ENCODE assay signal across 13 cellular contexts in genomic region chr11:80593981-80594380, GRCh38.
DNase-seq lines count a peak whose midpoint lies in the region; ATAC-seq and TF ChIP-seq lines count a peak whose summit lies in the region.
"Had no signal": no experiment of that assay in that cellular context is flagged by ENCODE, and none has a peak within 500 bp of the region (broad histone marks: within the 10 kb centered on the region; RNA-seq: fewer than 3 reads in every experiment).

No MANE protein-coding gene starts in this region.

- H3K27ac Mint-ChIP-seq in WTC11: no peak overlapping the region
- H3K27ac Mint-ChIP-seq in activated T-cell treated with anti-CD3 and anti-CD28 coated beads, Interleukin-2, amount 50 U/mL, for 24 hours: no peak overlapping the region
- no peak overlapping the region for H3K27ac Mint-ChIP-seq in activated CD8-positive, alpha-beta T cell treated with anti-CD3 and anti-CD28 coated beads, Interleukin-2, amount 10 ng/mL, durations not matched to agents 7 days and 5 days
- H3K27ac Mint-ChIP-seq: activated naive CD4-positive, alpha-beta T cell treated with anti-CD3 and anti-CD28 coated beads, Interleukin-2, amount 50 U/mL, for 72 hours had no signal

- peak; percentile 20 for ATAC-seq in left ventricle myocardium superior
- ATAC-seq in WTC11: peak; percentile 34; the same call in 1 of the 2 replicates
- ATAC-seq in activated CD8-positive, alpha-beta T cell treated with anti-CD3 and anti-CD28 coated beads, Interleukin-2, amount 10 ng/mL, durations not matched to agents 7 days and 5 days: no peak
- ATAC-seq: activated naive CD4-positive, alpha-beta T cell treated with anti-CD3 and anti-CD28 coated beads, Interleukin-2, amount 50 U/mL, for 72 hours had no signal

- POLR2A ChIA-PET in WTC11 (lab: Charles Lee): no interaction called here
- POLR2A ChIA-PET in activated CD8-positive, alpha-beta T cell treated with anti-CD3 and anti-CD28 coated beads, Interleukin-2, amount 10 ng/mL, durations not matched to agents 7 days and 5 days (lab: Charles Lee): no interaction called here

- 31 to 57% methylated on average over 2 of the region's 2 CpGs for WGBS in transverse colon (ENCODE audit: low coverage in 1 of 2), 2 donors

- peaks cover 11% of the 10 kb centered on the region for H3K4me1 Mint-ChIP-seq in WTC11
- no peaks in the 10 kb centered on the region for H3K4me1 Mint-ChIP-seq in activated T-cell treated with anti-CD3 and anti-CD28 coated beads, Interleukin-2, amount 50 U/mL, for 24 hours (ENCODE audit: low read depth)
- no peaks in the 10 kb centered on the region for H3K4me1 Mint-ChIP-seq in activated CD8-positive, alpha-beta T cell treated with anti-CD3 and anti-CD28 coated beads, Interleukin-2, amount 10 ng/mL, durations not matched to agents 7 days and 5 days (ENCODE audit: low read depth)

- DNase-seq in left ventricle myocardium superior (no peak), cardiac septum (ENCODE audit: low spot score) (no peak), WTC11 (ENCODE audit: low spot score) (no peak), iPS-NIHi7 (ENCODE audit: extremely low spot score) (peak; percentile 23), transverse colon (peak; percentile 37), SIG-M5 (lab: John Stamatoyannopoulos, UW) (no peak)
- DNase-seq in activated T-cell treated with anti-CD3 and anti-CD28 coated beads, Interleukin-2, amount 50 U/mL, for 24 hours: no peak
- no peak for DNase-seq in activated CD8-positive, alpha-beta T cell treated with anti-CD3 and anti-CD28 coated beads, Interleukin-2, amount 10 ng/mL, durations not matched to agents 7 days and 5 days
- DNase-seq: heart left ventricle; NCI-H2227 treated with DMSO at 0.1 percent for 48 hours; stimulated activated CD8-positive, alpha-beta memory T cell treated with anti-CD3 and anti-CD28 coated beads, Interleukin-4, amount 100 ng/mL, for 48 hours had no signal

- no peak for TF ChIP-seq CTCF in WTC11 (IDR thresholded peaks at IDR 0.05)
- TF ChIP-seq CTCF in transverse colon (IDR thresholded peaks at IDR 0.05): no peak

- no peaks in the 10 kb centered on the region for H3K27me3 Mint-ChIP-seq in WTC11 (ENCODE audit: low read depth)
- no peaks in the 10 kb centered on the region for H3K27me3 Mint-ChIP-seq in activated T-cell treated with anti-CD3 and anti-CD28 coated beads, Interleukin-2, amount 50 U/mL, for 24 hours
- no peaks in the 10 kb centered on the region for H3K27me3 Mint-ChIP-seq in activated CD8-positive, alpha-beta T cell treated with anti-CD3 and anti-CD28 coated beads, Interleukin-2, amount 10 ng/mL, durations not matched to agents 7 days and 5 days (ENCODE audit: low read depth)

- H3K27me3 ChIP-seq in transverse colon: no peaks in the 10 kb centered on the region
- H3K27me3 ChIP-seq: heart left ventricle had no signal

- H3K9me3 Mint-ChIP-seq in WTC11: peaks cover 9% of the 10 kb centered on the region
- H3K9me3 Mint-ChIP-seq in activated T-cell treated with anti-CD3 and anti-CD28 coated beads, Interleukin-2, amount 50 U/mL, for 24 hours: peaks cover 15% of the 10 kb centered on the region
- H3K9me3 Mint-ChIP-seq in activated CD8-positive, alpha-beta T cell treated with anti-CD3 and anti-CD28 coated beads, Interleukin-2, amount 10 ng/mL, durations not matched to agents 7 days and 5 days (ENCODE audit: insufficient read depth): peaks cover 5% of the 10 kb centered on the region

- H3K27ac ChIP-seq in transverse colon: peak overlapping the region in 2 of 4 donors; percentile 18 to 22
- H3K27ac ChIP-seq: heart left ventricle, parathyroid adenoma had no signal

- no peak overlapping the region for H3K4me3 ChIP-seq in transverse colon
- H3K4me3 ChIP-seq: heart left ventricle had no signal

- no peaks in the 10 kb centered on the region for H3K36me3 ChIP-seq in transverse colon
- H3K36me3 ChIP-seq: heart left ventricle had no signal

- CTCF ChIA-PET in WTC11 (lab: Charles Lee): no interaction called here
- CTCF ChIA-PET in activated CD8-positive, alpha-beta T cell treated with anti-CD3 and anti-CD28 coated beads, Interleukin-2, amount 10 ng/mL, durations not matched to agents 7 days and 5 days (lab: Charles Lee): no interaction called here

- no peaks in the 10 kb centered on the region for H3K9me3 ChIP-seq in transverse colon
- H3K9me3 ChIP-seq: heart left ventricle had no signal

- intact Hi-C loops in left ventricle myocardium superior (cut with micrococcal nuclease) (no loop called here), cardiac septum (cut with DNase I) (no loop called here), transverse colon (cut with DNase I; ENCODE audit: low total_unique reads) (no loop called here)

- no peak for TF ChIP-seq POLR2A in transverse colon (IDR thresholded peaks at IDR 0.05)

- H3K4me3 Mint-ChIP-seq in WTC11: no peak overlapping the region
- no peak overlapping the region for H3K4me3 Mint-ChIP-seq in activated T-cell treated with anti-CD3 and anti-CD28 coated beads, Interleukin-2, amount 50 U/mL, for 24 hours
- no peak overlapping the region for H3K4me3 Mint-ChIP-seq in activated CD8-positive, alpha-beta T cell treated with anti-CD3 and anti-CD28 coated beads, Interleukin-2, amount 10 ng/mL, durations not matched to agents 7 days and 5 days

- in situ Hi-C loops in transverse colon (cut with MboI; ENCODE audit: low pct_ligation_motif_present in 1 of 4, low pct_unique_long_range_greater_than_20kb in 1 of 4, low sequenced_read_pairs in 3 of 4): no loop called here

- TF ChIP-seq EP300 in transverse colon (IDR thresholded peaks at IDR 0.05; ENCODE audit: low read depth): no peak

- H3K4me1 ChIP-seq in transverse colon: peaks cover 0 to 6% (median 0%) of the 10 kb centered on the region in 4 donors
- H3K4me1 ChIP-seq: parathyroid adenoma had no signal

- no peaks in the 10 kb centered on the region for H3K36me3 Mint-ChIP-seq in WTC11
- H3K36me3 Mint-ChIP-seq in activated T-cell treated with anti-CD3 and anti-CD28 coated beads, Interleukin-2, amount 50 U/mL, for 24 hours (ENCODE audit: low read depth): no peaks in the 10 kb centered on the region
- no peaks in the 10 kb centered on the region for H3K36me3 Mint-ChIP-seq in activated CD8-positive, alpha-beta T cell treated with anti-CD3 and anti-CD28 coated beads, Interleukin-2, amount 10 ng/mL, durations not matched to agents 7 days and 5 days (ENCODE audit: low read depth)

TF ChIP-seq in WTC11, 78 proteins besides CTCF, POLR2A, EP300 and RAD21:
- TF ChIP-seq ZNF416 (CRISPR knock-in tag; IDR thresholded peaks at IDR 0.05) (no peak), PRRX2 (CRISPR knock-in tag; IDR thresholded peaks at IDR 0.05) (no peak), EMX1 (CRISPR knock-in tag; IDR thresholded peaks at IDR 0.05) (no peak), GABPB1 (CRISPR knock-in tag; IDR thresholded peaks at IDR 0.05) (no peak), JUN (CRISPR knock-in tag; IDR thresholded peaks at IDR 0.05) (no peak), KAT7 (CRISPR knock-in tag; IDR thresholded peaks at IDR 0.05; ENCODE audit: borderline replicate concordance) (no peak), ZNF263 (CRISPR knock-in tag; IDR thresholded peaks at IDR 0.05; ENCODE audit: low read depth) (no peak), SOX15 (CRISPR knock-in tag; IDR thresholded peaks at IDR 0.05) (no peak), ZMAT4 (CRISPR knock-in tag; IDR thresholded peaks at IDR 0.05) (no peak), IRF2 (CRISPR knock-in tag; IDR thresholded peaks at IDR 0.05; ENCODE audit: borderline replicate concordance, low read depth) (no peak), ARID4B (CRISPR knock-in tag; IDR thresholded peaks at IDR 0.05; ENCODE audit: borderline replicate concordance) (no peak), ZNF219 (CRISPR knock-in tag; IDR thresholded peaks at IDR 0.05; ENCODE audit: borderline replicate concordance) (no peak), MXD4 (CRISPR knock-in tag; IDR thresholded peaks at IDR 0.05; ENCODE audit: borderline replicate concordance) (no peak), ZNF423 (CRISPR knock-in tag; IDR thresholded peaks at IDR 0.05) (no peak), SP1 (CRISPR knock-in tag; conservative IDR thresholded peaks at IDR 0.05) (no peak)
TF ChIP-seq in WTC11: peak in this region for 0.

Comparison
In these comparisons a context has a peak if more than half of its experiments do, and no peak if none do; other contexts are left out.
1. DNase-seq: peak in iPS-NIHi7 (single experiment) and transverse colon (single experiment); none in left ventricle myocardium superior (single experiment), cardiac septum (single experiment), WTC11 (single experiment), activated T-cell treated with anti-CD3 and anti-CD28 coated beads, Interleukin-2, amount 50 U/mL, for 24 hours (single experiment), SIG-M5 (single experiment) and activated CD8-positive, alpha-beta T cell treated with anti-CD3 and anti-CD28 coated beads, Interleukin-2, amount 10 ng/mL, durations not matched to agents 7 days and 5 days (single experiment).